In the genomic region with DNA sequence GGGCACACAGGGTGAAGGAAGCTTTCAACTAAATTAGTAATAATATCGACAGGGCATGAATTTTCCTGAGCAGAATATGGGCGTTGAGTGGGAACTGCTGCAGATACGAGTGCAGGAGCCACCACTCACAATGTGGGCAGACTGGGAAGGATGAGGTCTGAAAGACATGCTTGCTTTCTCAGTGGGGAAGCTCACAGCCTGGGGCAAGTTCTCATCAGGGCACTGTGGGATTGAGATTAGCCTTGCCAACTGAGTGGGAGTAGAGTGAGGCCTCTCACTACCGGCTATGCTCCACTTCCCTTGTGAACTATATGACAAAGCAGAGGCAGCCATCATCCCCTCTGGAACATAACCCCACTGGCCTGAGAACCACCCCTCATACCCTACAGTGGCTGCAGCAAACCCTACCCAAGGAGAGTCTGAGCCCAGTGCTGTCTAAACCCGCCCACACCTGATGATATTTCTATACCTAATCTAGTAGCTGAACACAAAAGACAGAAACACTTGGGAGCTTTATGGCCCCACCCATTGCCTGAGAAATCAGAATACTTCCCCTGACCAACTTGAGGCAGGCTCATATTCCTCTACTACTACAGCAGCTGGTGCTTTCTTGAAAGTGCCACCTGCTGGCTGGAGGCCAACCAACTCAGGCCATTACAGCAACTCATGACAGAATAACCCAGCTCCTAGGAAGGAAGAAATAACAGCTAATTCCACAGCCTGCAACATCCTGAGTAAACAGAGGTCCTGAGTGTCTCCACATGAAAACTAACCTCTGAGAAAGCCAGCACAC, we compare ENCODE assay signal across 18 cellular contexts.
DNase-seq lines count a peak whose midpoint lies in the region; ATAC-seq and TF ChIP-seq lines count a peak whose summit lies in the region.
"Had no signal": no experiment of that assay in that cellular context is flagged by ENCODE, and none has a peak within 500 bp of the region (broad histone marks: within the 10 kb centered on the region; RNA-seq: fewer than 3 reads in every experiment).

No MANE protein-coding gene starts in this region.

- H3K9me3 ChIP-seq in BE2C, result no peaks in the 10 kb centered on the region

- in situ Hi-C loops in SK-MEL-5 (cut with HindIII; ENCODE audit: low pct_unique_long_range_greater_than_20kb, low sequenced_read_pairs), result no loop called here

- no peaks in the 10 kb centered on the region for H3F3A ChIP-seq in GM23338 (replicated peaks; ENCODE audit: low read depth)

- DNase-seq in GM23338 (ENCODE audit: low spot score), result no peak
- peak; percentile 18 for DNase-seq in SK-MEL-5 (ENCODE audit: low read depth, low spot score)
- peak; percentile 19 for DNase-seq in kidney tubule cell (ENCODE audit: low spot score)
- no peak for DNase-seq in BE2C
- DNase-seq in foreskin keratinocyte, result no peak
- DNase-seq: activated B cell treated with CpG ODN at 0.5 μM for 24 hours; activated CD8-positive, alpha-beta T cell treated with anti-CD3 and anti-CD28 coated beads, Interleukin-2, amount 10 ng/mL, durations not matched to agents 7 days and 5 days; activated T-cell treated with anti-CD3 and anti-CD28 coated beads, Interleukin-2, amount 50 U/mL, for 4 hours; CD4-positive, alpha-beta memory T cell; HFFc6; NCI-H446; Right ventricle myocardium superior had no signal

- no peaks in the 10 kb centered on the region for H3K36me3 Mint-ChIP-seq in GM23338 (ENCODE audit: low read depth)
- H3K36me3 Mint-ChIP-seq: activated naive CD4-positive, alpha-beta T cell treated with anti-CD3 and anti-CD28 coated beads, Interleukin-2, amount 50 U/mL, for 24 hours; CD4-positive, alpha-beta memory T cell had no signal

- no peak overlapping the region for H3K27ac Mint-ChIP-seq in GM23338
- H3K27ac Mint-ChIP-seq: activated B cell treated with CpG ODN at 0.5 μM for 24 hours; activated CD8-positive, alpha-beta T cell treated with anti-CD3 and anti-CD28 coated beads, Interleukin-2, amount 10 ng/mL, durations not matched to agents 7 days and 5 days; activated naive CD4-positive, alpha-beta T cell treated with anti-CD3 and anti-CD28 coated beads, Interleukin-2, amount 50 U/mL, for 24 hours; CD4-positive, alpha-beta memory T cell; HFFc6; stimulated activated naive CD8-positive, alpha-beta T cell treated with anti-CD3 and anti-CD28 coated beads, Interleukin-15, Interleukin-2, amounts not matched to agents 100 ng/mL and 50 ng/mL, for 24 hours had no signal

- ATAC-seq in GM23338 (no peak), HG03460 (IDR thresholded peaks at IDR 0.05; ENCODE audit: unreplicated experiment) (no peak), foreskin keratinocyte (no peak), HG03095 (IDR thresholded peaks at IDR 0.05; ENCODE audit: unreplicated experiment) (no peak)
- ATAC-seq: activated CD8-positive, alpha-beta T cell treated with anti-CD3 and anti-CD28 coated beads, Interleukin-2, amount 10 ng/mL, durations not matched to agents 7 days and 5 days; activated T-cell treated with anti-CD3 and anti-CD28 coated beads, Interleukin-2, amount 50 U/mL, for 4 hours had no signal

- no peak overlapping the region for H3K4me2 ChIP-seq in GM23338

- H3K4me3 ChIP-seq in GM23338 (no peak overlapping the region), BE2C (ENCODE audit: low read depth, low read length) (no peak overlapping the region)
- H3K4me3 ChIP-seq: right atrium auricular region had no signal

- H3K9me3 Mint-ChIP-seq in GM23338, result no peaks in the 10 kb centered on the region
- H3K9me3 Mint-ChIP-seq: activated B cell treated with CpG ODN at 0.5 μM for 24 hours; activated naive CD4-positive, alpha-beta T cell treated with anti-CD3 and anti-CD28 coated beads, Interleukin-2, amount 50 U/mL, for 24 hours; HFFc6; stimulated activated naive CD8-positive, alpha-beta T cell treated with anti-CD3 and anti-CD28 coated beads, Interleukin-15, Interleukin-2, amounts not matched to agents 100 ng/mL and 50 ng/mL, for 24 hours had no signal

- H3K9me2 ChIP-seq in GM23338 (ENCODE audit: insufficient read depth), result no peaks in the 10 kb centered on the region; the same call in 1 of the 2 replicates

- H3K27me3 ChIP-seq in GM23338 (ENCODE audit: insufficient read depth), result no peaks in the 10 kb centered on the region
- no peaks in the 10 kb centered on the region for H3K27me3 ChIP-seq in BE2C
- H3K27me3 ChIP-seq in foreskin keratinocyte, result peaks cover 3% of the 10 kb centered on the region
- H3K27me3 ChIP-seq: right atrium auricular region had no signal

- no peaks in the 10 kb centered on the region for H4K20me1 ChIP-seq in GM23338 (replicated peaks; ENCODE audit: insufficient read depth)

- H3K79me2 ChIP-seq in GM23338 (replicated peaks; ENCODE audit: insufficient read depth), result no peaks in the 10 kb centered on the region

- H3K4me3 Mint-ChIP-seq in GM23338, result no peak overlapping the region
- H3K4me3 Mint-ChIP-seq: activated B cell treated with CpG ODN at 0.5 μM for 24 hours; activated CD8-positive, alpha-beta T cell treated with anti-CD3 and anti-CD28 coated beads, Interleukin-2, amount 10 ng/mL, durations not matched to agents 7 days and 5 days; activated naive CD4-positive, alpha-beta T cell treated with anti-CD3 and anti-CD28 coated beads, Interleukin-2, amount 50 U/mL, for 24 hours; activated T-cell treated with anti-CD3 and anti-CD28 coated beads, Interleukin-2, amount 50 U/mL, for 4 hours; CD4-positive, alpha-beta memory T cell; HFFc6; stimulated activated naive CD8-positive, alpha-beta T cell treated with anti-CD3 and anti-CD28 coated beads, Interleukin-15, Interleukin-2, amounts not matched to agents 100 ng/mL and 50 ng/mL, for 24 hours had no signal

- TF ChIP-seq CTCF in 22Rv1 (IDR thresholded peaks at IDR 0.05) (peak; percentile 11; the same call in 1 of the 2 replicates), GM23338 (conservative IDR thresholded peaks at IDR 0.05; ENCODE audit: low read depth in 2 of 2) (peak; percentile 31 to 44), BE2C (IDR thresholded peaks at IDR 0.05; ENCODE audit: low read depth, low read length) (no peak), foreskin keratinocyte (conservative IDR thresholded peaks at IDR 0.05) (no peak)

- H3K4me1 ChIP-seq in GM23338 (ENCODE audit: insufficient read depth) (no peaks in the 10 kb centered on the region), BE2C (no peaks in the 10 kb centered on the region), foreskin keratinocyte (no peaks in the 10 kb centered on the region)
- H3K4me1 ChIP-seq: right atrium auricular region had no signal

- H2AFZ ChIP-seq in GM23338, result peak overlapping the region; percentile 85

- H3K27me3 Mint-ChIP-seq in GM23338 (ENCODE audit: insufficient read depth, low read depth, poor library complexity), result no peaks in the 10 kb centered on the region

- no peaks in the 10 kb centered on the region for H3K36me3 ChIP-seq in GM23338 (ENCODE audit: insufficient read depth)
- H3K36me3 ChIP-seq in BE2C, result no peaks in the 10 kb centered on the region
- H3K36me3 ChIP-seq: right atrium auricular region had no signal

- no peaks in the 10 kb centered on the region for H3K4me1 Mint-ChIP-seq in GM23338
- H3K4me1 Mint-ChIP-seq: activated B cell treated with CpG ODN at 0.5 μM for 24 hours; activated naive CD4-positive, alpha-beta T cell treated with anti-CD3 and anti-CD28 coated beads, Interleukin-2, amount 50 U/mL, for 24 hours; CD4-positive, alpha-beta memory T cell had no signal

- H3K27ac ChIP-seq in 22Rv1 (peak overlapping the region; percentile 5; the same call in 1 of the 2 replicates), GM23338 (ENCODE audit: low read depth) (no peak overlapping the region), foreskin keratinocyte (no peak overlapping the region)
- H3K27ac ChIP-seq: right atrium auricular region had no signal

TF ChIP-seq in GM23338, 12 proteins besides CTCF, POLR2A, EP300 and RAD21 (continues in another document):
- TF ChIP-seq JUNB (IDR thresholded peaks at IDR 0.05; ENCODE audit: unreplicated experiment) (no peak), CREB1 (CRISPR knock-in tag; IDR thresholded peaks at IDR 0.05; ENCODE audit: low read depth) (no peak), ZNF331 (CRISPR knock-in tag; IDR thresholded peaks at IDR 0.05; ENCODE audit: low read depth) (no peak), ZNF114 (CRISPR knock-in tag; IDR thresholded peaks at IDR 0.05) (no peak), EZH2 (IDR thresholded peaks at IDR 0.05; ENCODE audit: low read depth, unreplicated experiment) (no peak), STAT1 (IDR thresholded peaks at IDR 0.05; ENCODE audit: unreplicated experiment) (no peak), NANOG (IDR thresholded peaks at IDR 0.05; ENCODE audit: borderline replicate concordance) (no peak)
- TF ChIP-seq, protein P1, sequence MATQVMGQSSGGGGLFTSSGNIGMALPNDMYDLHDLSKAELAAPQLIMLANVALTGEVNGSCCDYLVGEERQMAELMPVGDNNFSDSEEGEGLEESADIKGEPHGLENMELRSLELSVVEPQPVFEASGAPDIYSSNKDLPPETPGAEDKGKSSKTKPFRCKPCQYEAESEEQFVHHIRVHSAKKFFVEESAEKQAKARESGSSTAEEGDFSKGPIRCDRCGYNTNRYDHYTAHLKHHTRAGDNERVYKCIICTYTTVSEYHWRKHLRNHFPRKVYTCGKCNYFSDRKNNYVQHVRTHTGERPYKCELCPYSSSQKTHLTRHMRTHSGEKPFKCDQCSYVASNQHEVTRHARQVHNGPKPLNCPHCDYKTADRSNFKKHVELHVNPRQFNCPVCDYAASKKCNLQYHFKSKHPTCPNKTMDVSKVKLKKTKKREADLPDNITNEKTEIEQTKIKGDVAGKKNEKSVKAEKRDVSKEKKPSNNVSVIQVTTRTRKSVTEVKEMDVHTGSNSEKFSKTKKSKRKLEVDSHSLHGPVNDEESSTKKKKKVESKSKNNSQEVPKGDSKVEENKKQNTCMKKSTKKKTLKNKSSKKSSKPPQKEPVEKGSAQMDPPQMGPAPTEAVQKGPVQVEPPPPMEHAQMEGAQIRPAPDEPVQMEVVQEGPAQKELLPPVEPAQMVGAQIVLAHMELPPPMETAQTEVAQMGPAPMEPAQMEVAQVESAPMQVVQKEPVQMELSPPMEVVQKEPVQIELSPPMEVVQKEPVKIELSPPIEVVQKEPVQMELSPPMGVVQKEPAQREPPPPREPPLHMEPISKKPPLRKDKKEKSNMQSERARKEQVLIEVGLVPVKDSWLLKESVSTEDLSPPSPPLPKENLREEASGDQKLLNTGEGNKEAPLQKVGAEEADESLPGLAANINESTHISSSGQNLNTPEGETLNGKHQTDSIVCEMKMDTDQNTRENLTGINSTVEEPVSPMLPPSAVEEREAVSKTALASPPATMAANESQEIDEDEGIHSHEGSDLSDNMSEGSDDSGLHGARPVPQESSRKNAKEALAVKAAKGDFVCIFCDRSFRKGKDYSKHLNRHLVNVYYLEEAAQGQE (IDR thresholded peaks at IDR 0.05; ENCODE audit: unreplicated experiment), result no peak

Comparison
In these comparisons a context has a peak if more than half of its experiments do, and no peak if none do; other contexts are left out.
1. CTCF ChIP-seq: peak in 22Rv1 (single experiment) and GM23338 (2 of 2); none in BE2C (single experiment) and foreskin keratinocyte (single experiment).
2. DNase-seq: peak in SK-MEL-5 (single experiment) and kidney tubule cell (single experiment); none in GM23338 (single experiment), BE2C (single experiment) and foreskin keratinocyte (0 of 2).